25 cellular contexts compared by ENCODE assay signal in the genomic region with DNA sequence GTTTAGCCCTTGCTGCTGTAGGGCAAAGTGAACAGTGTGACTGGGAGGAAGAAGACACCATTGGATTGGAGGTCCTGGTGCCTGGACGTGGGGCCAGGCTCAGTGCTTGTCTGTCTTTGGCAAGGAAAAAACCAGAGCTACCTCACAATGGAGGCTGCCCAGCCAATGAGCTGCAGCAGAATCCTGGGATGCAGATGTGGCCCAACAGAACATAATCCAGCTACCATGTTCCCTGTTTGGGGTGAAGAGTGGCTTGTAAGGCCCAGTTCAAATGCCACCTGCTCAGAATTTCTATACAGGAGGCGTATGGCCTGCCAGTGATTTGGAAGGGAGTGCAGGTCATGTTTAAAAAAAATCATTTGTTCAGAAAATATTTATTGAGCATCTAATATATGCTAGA. TPM values are rescaled to one million over a fixed set of nuclear protein-coding genes. Genes with fewer than 3 reads are reported as not detected.
DNase-seq lines count a peak whose midpoint lies in the region; ATAC-seq, FAIRE-seq and TF ChIP-seq lines count a peak whose summit lies in the region.
"Had no signal": no experiment of that assay in that cellular context is flagged by ENCODE, and none has a peak within 500 bp of the region (broad histone marks: within the 10 kb centered on the region; RNA-seq: fewer than 3 reads in every experiment).

Gene SLC36A3 (minus strand): TSS at position 101 of the 400 bp plus-strand sequence. CDS start 412 bp downstream, outside the sequence.

- H3K4me1 Mint-ChIP-seq in endodermal cell (peaks cover 17% of the 10 kb centered on the region), nephron progenitor cell (peaks cover 5% of the 10 kb centered on the region), osteocyte (ENCODE audit: unreplicated experiment) (no peaks in the 10 kb centered on the region)
- H3K4me1 Mint-ChIP-seq in stimulated activated naive B cell treated with anti-CD40 and anti-IgM and Interleukin-4, amounts not matched to agents 10 μg/mL and 1 μg/mL and 100 μg/mL, for 72 hours = no peaks in the 10 kb centered on the region
- H3K4me1 Mint-ChIP-seq: CD4-positive, alpha-beta memory T cell had no signal

- H3K4me3 ChIP-seq in endodermal cell (ENCODE audit: low read length) (no peak within 1 kb of the TSS), small intestine (ENCODE audit: low read depth in 1 of 2, low read length in 2 of 2) (no peak within 1 kb of the TSS), suprapubic skin (no peak within 1 kb of the TSS)

- H3K27ac ChIP-seq in endodermal cell (ENCODE audit: low read depth, low read length) (no peak within 1 kb of the TSS), small intestine (ENCODE audit: low read depth in 1 of 2, low read length in 1 of 2) (no peak within 1 kb of the TSS), suprapubic skin (no peak within 1 kb of the TSS)

- H3K4me3 Mint-ChIP-seq in endodermal cell = no peak within 1 kb of the TSS
- no peak within 1 kb of the TSS for H3K4me3 Mint-ChIP-seq in nephron progenitor cell
- H3K4me3 Mint-ChIP-seq in osteocyte (ENCODE audit: unreplicated experiment) = no peak within 1 kb of the TSS
- no peak within 1 kb of the TSS for H3K4me3 Mint-ChIP-seq in stimulated activated naive B cell treated with anti-CD40 and anti-IgM and Interleukin-4, amounts not matched to agents 10 μg/mL and 1 μg/mL and 100 μg/mL, for 72 hours
- H3K4me3 Mint-ChIP-seq: CD4-positive, alpha-beta memory T cell; H9 had no signal

- no peak for DNase-seq in endodermal cell
- DNase-seq in nephron progenitor cell = no peak
- peak; percentile 71 for DNase-seq in osteocyte (ENCODE audit: extremely low spot score, unreplicated experiment)
- DNase-seq in stimulated activated naive B cell treated with anti-CD40 and anti-IgM and Interleukin-4, amounts not matched to agents 10 μg/mL and 1 μg/mL and 100 μg/mL, for 72 hours = no peak
- DNase-seq in GOT3 (lab: John Stamatoyannopoulos, UW) = no peak
- DNase-seq in small intestine = no peak
- no peak for DNase-seq in globus pallidus (ENCODE audit: low spot score)
- DNase-seq in suprapubic skin (ENCODE audit: low spot score in 2 of 2) = no peak
- DNase-seq: C1 segment of cervical spinal cord; Calu3; CD4-positive, alpha-beta memory T cell; COR-L47; DMS53; DMS79 treated with DMSO at 0.1 percent for 48 hours; GF-D8; H9 had no signal

- no peaks in the 10 kb centered on the region for H3K36me3 Mint-ChIP-seq in endodermal cell (ENCODE audit: low read depth)
- H3K36me3 Mint-ChIP-seq in nephron progenitor cell (ENCODE audit: low read depth) = no peaks in the 10 kb centered on the region
- H3K36me3 Mint-ChIP-seq in osteocyte (ENCODE audit: unreplicated experiment) = no peaks in the 10 kb centered on the region
- H3K36me3 Mint-ChIP-seq in stimulated activated naive B cell treated with anti-CD40 and anti-IgM and Interleukin-4, amounts not matched to agents 10 μg/mL and 1 μg/mL and 100 μg/mL, for 72 hours = no peaks in the 10 kb centered on the region
- H3K36me3 Mint-ChIP-seq: CD4-positive, alpha-beta memory T cell had no signal

- TF ChIP-seq EP300 in suprapubic skin (IDR thresholded peaks at IDR 0.05) = no peak

- ATAC-seq in stimulated activated naive B cell treated with anti-CD40 and anti-IgM and Interleukin-4, amounts not matched to agents 10 μg/mL and 1 μg/mL and 100 μg/mL, for 72 hours (replicated peaks) = no peak
- ATAC-seq: HCT116 had no signal

- peaks cover 8% of the 10 kb centered on the region for H3K4me1 ChIP-seq in endodermal cell (ENCODE audit: control insufficient read depth, insufficient read depth, low read length)
- no peaks in the 10 kb centered on the region for H3K4me1 ChIP-seq in small intestine (ENCODE audit: control insufficient read depth in 2 of 2, insufficient read depth in 1 of 2, low read depth in 1 of 2, low read length in 1 of 2)
- H3K4me1 ChIP-seq in suprapubic skin = no peaks in the 10 kb centered on the region

- TF ChIP-seq CTCF in endodermal cell (conservative IDR thresholded peaks at IDR 0.05) (no peak), nephron progenitor cell (IDR thresholded peaks at IDR 0.05) (no peak), osteocyte (IDR thresholded peaks at IDR 0.05) (no peak), suprapubic skin (IDR thresholded peaks at IDR 0.05) (no peak)

- peaks cover 13% of the 10 kb centered on the region for H3K9me3 ChIP-seq in endodermal cell (ENCODE audit: control insufficient read depth, low read length)
- no peaks in the 10 kb centered on the region for H3K9me3 ChIP-seq in small intestine (ENCODE audit: control insufficient read depth, low read depth)
- no peaks in the 10 kb centered on the region for H3K9me3 ChIP-seq in suprapubic skin

- WGBS in endodermal cell (ENCODE audit: insufficient coverage in 1 of 2, insufficient read length in 1 of 2), 2 experiments = 87 to 100% methylated on average over 1 to 2 of the region's 2 CpGs
- 69 to 73% (median 73%) methylated on average over 2 of the region's 2 CpGs for WGBS in small intestine, 3 donors
- WGBS in suprapubic skin = 93% methylated on average over 1 of the region's 2 CpGs

- no peak for TF ChIP-seq POLR2A in suprapubic skin (IDR thresholded peaks at IDR 0.05)

- no peaks in the 10 kb centered on the region for H3K36me3 ChIP-seq in endodermal cell (ENCODE audit: control insufficient read depth, insufficient read depth, low read length)
- H3K36me3 ChIP-seq in small intestine (ENCODE audit: control insufficient read depth in 2 of 2, insufficient read depth in 2 of 2, low read length in 2 of 2) = no peaks in the 10 kb centered on the region
- H3K36me3 ChIP-seq in suprapubic skin = no peaks in the 10 kb centered on the region

- no peak for FAIRE-seq in small intestine (lab: Jason Lieb, UNC)
- FAIRE-seq: GM12891, GM18507 had no signal

- H3K27me3 Mint-ChIP-seq in endodermal cell (ENCODE audit: insufficient read depth) = peaks cover 6% of the 10 kb centered on the region
- peaks cover 16% of the 10 kb centered on the region for H3K27me3 Mint-ChIP-seq in nephron progenitor cell (ENCODE audit: low read depth, poor library complexity)
- H3K27me3 Mint-ChIP-seq in osteocyte (ENCODE audit: unreplicated experiment) = peaks cover 43% of the 10 kb centered on the region
- peaks cover 25 to 33% of the 10 kb centered on the region in 2 donors for H3K27me3 Mint-ChIP-seq in stimulated activated naive B cell treated with anti-CD40 and anti-IgM and Interleukin-4, amounts not matched to agents 10 μg/mL and 1 μg/mL and 100 μg/mL, for 72 hours

- H3K27ac Mint-ChIP-seq in endodermal cell (peak within 1 kb of the TSS; percentile 41), nephron progenitor cell (peak within 1 kb of the TSS; percentile 75), osteocyte (ENCODE audit: unreplicated experiment) (no peak within 1 kb of the TSS)
- peak within 1 kb of the TSS; percentile 7 for H3K27ac Mint-ChIP-seq in stimulated activated naive B cell treated with anti-CD40 and anti-IgM and Interleukin-4, amounts not matched to agents 10 μg/mL and 1 μg/mL and 100 μg/mL, for 72 hours
- H3K27ac Mint-ChIP-seq: CD4-positive, alpha-beta memory T cell; H9 had no signal

- no peaks in the 10 kb centered on the region for H3K27me3 ChIP-seq in endodermal cell (ENCODE audit: control insufficient read depth, insufficient read depth, low read length, poor library complexity, severe bottlenecking)
- H3K27me3 ChIP-seq in small intestine (ENCODE audit: control insufficient read depth in 2 of 2, insufficient read depth in 2 of 2, low read length in 2 of 2) = no peaks in the 10 kb centered on the region
- H3K27me3 ChIP-seq in suprapubic skin = peaks cover 9% of the 10 kb centered on the region

- H3K9me3 Mint-ChIP-seq in endodermal cell (peaks cover 7% of the 10 kb centered on the region), nephron progenitor cell (peaks cover 2% of the 10 kb centered on the region), osteocyte (ENCODE audit: unreplicated experiment) (no peaks in the 10 kb centered on the region)
- H3K9me3 Mint-ChIP-seq in stimulated activated naive B cell treated with anti-CD40 and anti-IgM and Interleukin-4, amounts not matched to agents 10 μg/mL and 1 μg/mL and 100 μg/mL, for 72 hours = no peaks in the 10 kb centered on the region
- H3K9me3 Mint-ChIP-seq: CD4-positive, alpha-beta memory T cell; H9 had no signal

- H3K9ac ChIP-seq in endodermal cell (ENCODE audit: extremely low read depth, low read length, poor library complexity, severe bottlenecking) = no peak within 1 kb of the TSS

RNA-seq across cellular contexts. Expression of gene SLC36A3, which starts in this region (rescaled TPM):
- not detected for total RNA-seq in endodermal cell
- polyA plus RNA-seq in endodermal cell (2013, experiment 1 of 2) = not detected
- polyA plus RNA-seq in endodermal cell (2013, experiment 2 of 2) = not detected
- not detected in 2 replicates for total RNA-seq in osteocyte
- polyA plus RNA-seq in small intestine = not detected
- not detected for total RNA-seq in suprapubic skin
- total RNA-seq: A172; A673; Calu3; CD4-positive, alpha-beta memory T cell; Daoy; G401; H4; H9 had no signal
- polyA plus RNA-seq: BJ; CD4-positive, alpha-beta memory T cell had no signal

Comparison
In these comparisons a context has a peak if more than half of its experiments do, and no peak if none do; other contexts are left out.
1. Peak in DNase-seq in osteocyte; RNA of the gene not detected or under 1 TPM.